In the genomic region with DNA sequence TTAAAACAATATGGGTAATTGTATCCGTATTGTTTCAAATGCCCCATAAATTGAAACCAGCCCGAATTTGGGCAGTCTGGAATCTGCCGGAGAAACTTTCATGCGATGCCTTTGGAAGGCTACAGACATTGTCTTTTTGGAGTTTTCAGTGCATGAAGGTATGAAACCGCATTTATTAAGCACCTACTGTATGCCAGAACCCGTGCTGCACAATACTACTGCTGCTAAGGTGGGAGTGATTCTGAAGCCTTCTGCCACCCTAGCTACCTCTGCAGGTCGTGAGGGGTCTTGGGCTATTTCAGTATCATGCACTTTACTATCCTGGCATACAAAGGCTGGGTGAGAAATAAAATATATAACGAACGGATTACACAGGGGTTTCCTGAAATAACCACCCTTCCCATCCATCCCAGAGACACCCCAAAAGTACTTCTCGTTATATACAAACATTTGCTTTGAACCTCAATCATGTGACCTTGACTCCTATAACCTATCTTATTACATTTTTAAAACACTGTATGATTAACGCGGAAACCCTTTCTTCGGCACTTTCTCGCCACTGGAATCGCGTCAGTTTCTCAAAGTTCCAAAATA, we compare ENCODE assay signal across 8 cellular contexts. TPM values are rescaled to one million over a fixed set of nuclear protein-coding genes. Genes with fewer than 3 reads are reported as not detected.
DNase-seq lines count a peak whose midpoint lies in the region; ATAC-seq and TF ChIP-seq lines count a peak whose summit lies in the region.

No MANE protein-coding gene starts in this region.

- H3K9me3 Mint-ChIP-seq in CD14-positive monocyte (peaks cover 0 to 3% (median 0%) of the 10 kb centered on the region in 7 donors), nephron progenitor cell (peaks cover 17% of the 10 kb centered on the region)

- H3K4me1 ChIP-seq in ectodermal cell (ENCODE audit: control insufficient read depth, insufficient read depth, low read length), result peaks cover 12% of the 10 kb centered on the region

- H3K4me3 Mint-ChIP-seq in CD14-positive monocyte, result peak overlapping the region; percentile 95 to 97
- H3K4me3 Mint-ChIP-seq in nephron progenitor cell, result peak overlapping the region; percentile 88

- intact Hi-C loops in CD14-positive monocyte (cut with micrococcal nuclease) (no loop called here), posterior vena cava (cut with DNase I) (no loop called here)

- WGBS in ectodermal cell, 2 experiments, result 46% methylated on average over 16 of the region's 16 CpGs

- H3K27ac Mint-ChIP-seq in CD14-positive monocyte, result peak overlapping the region in 6 of 7 donors; percentile 72 to 87 (median 82)
- peak overlapping the region; percentile 69 for H3K27ac Mint-ChIP-seq in nephron progenitor cell

- peaks cover 27% of the 10 kb centered on the region for H3K4me1 Mint-ChIP-seq in CD14-positive monocyte
- H3K4me1 Mint-ChIP-seq in nephron progenitor cell, result peaks cover 53% of the 10 kb centered on the region

- H3K27me3 Mint-ChIP-seq in CD14-positive monocyte (ENCODE audit: low read depth in 3 of 3) (peaks cover 6 to 24% (median 9%) of the 10 kb centered on the region in 3 donors), nephron progenitor cell (ENCODE audit: low read depth, poor library complexity) (no peaks in the 10 kb centered on the region)

- H3K4me3 ChIP-seq in LNCaP clone FGC (ENCODE audit: low read depth, low read length), result peak overlapping the region; percentile 70
- peak overlapping the region; percentile 59 for H3K4me3 ChIP-seq in ectodermal cell (ENCODE audit: insufficient read depth, low read depth, low read length)

- TF ChIP-seq CTCF in CD14-positive monocyte (IDR thresholded peaks at IDR 0.05) (no peak), LNCaP clone FGC (IDR thresholded peaks at IDR 0.05; ENCODE audit: control insufficient read depth, extremely low read depth, insufficient read depth) (no peak), nephron progenitor cell (IDR thresholded peaks at IDR 0.05) (no peak)

- H3K27ac ChIP-seq in ectodermal cell (ENCODE audit: insufficient read depth, low read depth, low read length, poor library complexity, severe bottlenecking), result no peak overlapping the region

- ATAC-seq in GM18868 (IDR thresholded peaks at IDR 0.05; ENCODE audit: unreplicated experiment), result no peak

- peaks cover 10% of the 10 kb centered on the region for H3K27me3 ChIP-seq in ectodermal cell (ENCODE audit: control insufficient read depth, insufficient read depth, low read length, poor library complexity, severe bottlenecking)

- H3K9me3 ChIP-seq in ectodermal cell (ENCODE audit: control insufficient read depth, low read length), result peaks cover 2% of the 10 kb centered on the region

- H3K36me3 ChIP-seq in ectodermal cell (ENCODE audit: control insufficient read depth, insufficient read depth, low read length), result no peaks in the 10 kb centered on the region

- DNase-seq in CD14-positive monocyte (ENCODE audit: low spot score) (no peak), LNCaP clone FGC (ENCODE audit: low read depth) (no peak), nephron progenitor cell (no peak), posterior vena cava (ENCODE audit: low spot score) (no peak), inferior parietal cortex (ENCODE audit: extremely low spot score) (no peak)
- no peak for DNase-seq in activated CD4-positive, alpha-beta T cell treated with anti-CD3 and anti-CD28 coated beads, Interleukin-2, amount 50 U/mL, for 48 hours

- peaks cover 3 to 11% of the 10 kb centered on the region in 2 donors for H3K36me3 Mint-ChIP-seq in CD14-positive monocyte
- peaks cover 15% of the 10 kb centered on the region for H3K36me3 Mint-ChIP-seq in nephron progenitor cell (ENCODE audit: low read depth)

RNA-seq across cellular contexts. Expression of a gene that starts 1.0 kb away (rescaled TPM):
- polyA plus RNA-seq in CD14-positive monocyte, result under 1 TPM; 0.20 to 0.37 TPM
- 111 TPM for polyA plus RNA-seq in ectodermal cell (2013, experiment 1 of 4)
- 131 TPM for polyA plus RNA-seq in ectodermal cell (2013, experiment 2 of 4)
- 65.3 TPM for polyA plus RNA-seq in ectodermal cell (2013, experiment 3 of 4)
- polyA plus RNA-seq in ectodermal cell (2013, experiment 4 of 4), result 74.6 TPM
- total RNA-seq in posterior vena cava, result 10 to 100 TPM; 23.2 to 30.9 TPM
